8 cellular contexts compared by ENCODE assay signal in the genomic region with DNA sequence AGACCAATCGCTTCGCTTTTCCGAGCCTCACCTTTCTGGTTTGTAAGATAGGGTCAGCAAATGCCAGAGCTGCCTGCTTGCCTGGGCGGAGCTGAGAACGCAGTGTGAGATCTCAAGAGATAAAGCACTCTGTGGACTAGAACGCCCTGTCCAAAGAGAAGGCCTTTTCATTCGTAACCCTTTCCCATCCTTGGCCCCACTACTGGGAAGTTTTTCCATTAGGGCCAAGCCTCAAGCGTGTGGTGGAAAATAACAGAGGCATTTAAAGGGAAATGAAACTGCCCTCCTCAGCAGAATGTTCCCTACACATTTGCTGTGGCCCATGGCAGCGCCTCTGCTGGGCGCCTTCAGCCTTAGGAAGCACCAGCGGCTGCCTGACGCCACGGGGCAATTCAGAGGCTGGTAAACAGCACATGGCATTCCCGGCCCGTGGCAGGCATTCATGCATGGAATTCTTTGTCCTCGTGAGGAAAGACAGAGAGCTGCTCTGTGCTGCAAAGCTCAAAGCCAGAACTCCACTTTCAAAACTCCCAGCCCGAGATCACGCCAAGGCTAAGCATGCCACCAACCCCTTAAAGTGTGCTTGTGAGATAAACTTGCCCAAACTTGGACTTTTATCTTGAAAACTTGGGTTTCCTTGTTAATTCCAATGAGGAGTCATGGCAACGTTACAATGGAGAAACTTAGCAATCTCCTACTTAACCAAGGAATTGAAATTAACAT.
DNase-seq lines count a peak whose midpoint lies in the region; ATAC-seq lines count a peak whose summit lies in the region.

No MANE protein-coding gene starts in this region.

- H3K4me3 Mint-ChIP-seq in stimulated activated naive CD8-positive, alpha-beta T cell treated with anti-CD3 and anti-CD28 coated beads, Interleukin-15, amount 100 ng/mL, for 72 hours = no peak overlapping the region
- H3K4me3 Mint-ChIP-seq in stimulated activated memory B cell treated with anti-CD40 and anti-IgM and Interleukin-4, amounts not matched to agents 10 μg/mL and 1 μg/mL and 100 μg/mL, for 72 hours = no peak overlapping the region

- H3K27me3 Mint-ChIP-seq in stimulated activated naive CD8-positive, alpha-beta T cell treated with anti-CD3 and anti-CD28 coated beads, Interleukin-15, amount 100 ng/mL, for 72 hours = peaks cover 17% of the 10 kb centered on the region
- H3K27me3 Mint-ChIP-seq in stimulated activated memory B cell treated with anti-CD40 and anti-IgM and Interleukin-4, amounts not matched to agents 10 μg/mL and 1 μg/mL and 100 μg/mL, for 72 hours = peaks cover 9% of the 10 kb centered on the region

- no peak for ATAC-seq in stimulated activated naive CD8-positive, alpha-beta T cell treated with anti-CD3 and anti-CD28 coated beads, Interleukin-15, Interleukin-2, amounts not matched to agents 100 U/mL and 50 U/mL, for 24 hours
- no peak for ATAC-seq in stimulated activated naive CD8-positive, alpha-beta T cell treated with anti-CD3 and anti-CD28 coated beads, Interleukin-15, amount 100 ng/mL, for 72 hours
- ATAC-seq in stimulated activated memory B cell treated with anti-CD40 and anti-IgM and Interleukin-4, amounts not matched to agents 10 μg/mL and 1 μg/mL and 100 μg/mL, for 72 hours = peak; percentile 64
- ATAC-seq in HG03135 (IDR thresholded peaks at IDR 0.05; ENCODE audit: unreplicated experiment) = no peak

- H3K4me1 Mint-ChIP-seq in stimulated activated naive CD8-positive, alpha-beta T cell treated with anti-CD3 and anti-CD28 coated beads, Interleukin-15, amount 100 ng/mL, for 72 hours = no peaks in the 10 kb centered on the region
- peaks cover 10% of the 10 kb centered on the region for H3K4me1 Mint-ChIP-seq in stimulated activated memory B cell treated with anti-CD40 and anti-IgM and Interleukin-4, amounts not matched to agents 10 μg/mL and 1 μg/mL and 100 μg/mL, for 72 hours

- no peaks in the 10 kb centered on the region for H3K9me3 Mint-ChIP-seq in stimulated activated naive CD8-positive, alpha-beta T cell treated with anti-CD3 and anti-CD28 coated beads, Interleukin-15, amount 100 ng/mL, for 72 hours
- no peaks in the 10 kb centered on the region for H3K9me3 Mint-ChIP-seq in stimulated activated memory B cell treated with anti-CD40 and anti-IgM and Interleukin-4, amounts not matched to agents 10 μg/mL and 1 μg/mL and 100 μg/mL, for 72 hours

- no peak overlapping the region for H3K27ac Mint-ChIP-seq in stimulated activated naive CD8-positive, alpha-beta T cell treated with anti-CD3 and anti-CD28 coated beads, Interleukin-15, amount 100 ng/mL, for 72 hours
- H3K27ac Mint-ChIP-seq in stimulated activated memory B cell treated with anti-CD40 and anti-IgM and Interleukin-4, amounts not matched to agents 10 μg/mL and 1 μg/mL and 100 μg/mL, for 72 hours = no peak overlapping the region

- peak overlapping the region; percentile 66 for H3K27ac ChIP-seq in cingulate gyrus (ENCODE audit: low read depth, low read length)

- peak; percentile 14 for DNase-seq in stimulated activated naive CD8-positive, alpha-beta T cell treated with anti-CD3 and anti-CD28 coated beads, Interleukin-15, Interleukin-2, amounts not matched to agents 100 U/mL and 50 U/mL, for 24 hours
- DNase-seq in stimulated activated naive CD8-positive, alpha-beta T cell treated with anti-CD3 and anti-CD28 coated beads, Interleukin-15, amount 100 ng/mL, for 72 hours = no peak
- peak; percentile 35 for DNase-seq in NOMO-1 treated with dmso at 0.1 percent for 144 hours (lab: John Stamatoyannopoulos, UW; ENCODE audit: unreplicated experiment)
- DNase-seq in kidney tubule cell (ENCODE audit: low spot score) = peak; percentile 94
- DNase-seq in activated CD8-positive, alpha-beta memory T cell treated with anti-CD3 and anti-CD28 coated beads for 24 hours = no peak

- no peaks in the 10 kb centered on the region for H3K36me3 Mint-ChIP-seq in stimulated activated memory B cell treated with anti-CD40 and anti-IgM and Interleukin-4, amounts not matched to agents 10 μg/mL and 1 μg/mL and 100 μg/mL, for 72 hours

Comparison
In these comparisons a context has a peak if more than half of its experiments do, and no peak if none do; other contexts are left out.
1. DNase-seq: peak in stimulated activated naive CD8-positive, alpha-beta T cell treated with anti-CD3 and anti-CD28 coated beads, Interleukin-15, Interleukin-2, amounts not matched to agents 100 U/mL and 50 U/mL, for 24 hours (single experiment), NOMO-1 treated with dmso at 0.1 percent for 144 hours (single experiment) and kidney tubule cell (single experiment); none in stimulated activated naive CD8-positive, alpha-beta T cell treated with anti-CD3 and anti-CD28 coated beads, Interleukin-15, amount 100 ng/mL, for 72 hours (0 of 2) and activated CD8-positive, alpha-beta memory T cell treated with anti-CD3 and anti-CD28 coated beads for 24 hours (single experiment).